ENCODE assay signal across 8 cellular contexts in genomic region chr1:228379165-228379460, GRCh38. TPM values are rescaled to one million over a fixed set of nuclear protein-coding genes. Genes with fewer than 3 reads are reported as not detected.
A peak's percentile ranks its signal among the peaks of the same experiment; 100 is the strongest.
DNase-seq lines count a peak whose midpoint lies in the region; ATAC-seq and TF ChIP-seq lines count a peak whose summit lies in the region.

No MANE protein-coding gene starts in this region.

- peaks cover 10% of the 10 kb centered on the region for H3K27me3 Mint-ChIP-seq in activated CD4-positive, alpha-beta memory T cell treated with anti-CD3 and anti-CD28 coated beads for 36 hours

- H3K79me2 ChIP-seq in SK-N-SH (ENCODE audit: insufficient read depth), result no peaks in the 10 kb centered on the region

- no peaks in the 10 kb centered on the region for H4K20me1 ChIP-seq in SK-N-SH (ENCODE audit: insufficient read depth)

- TF ChIP-seq CTCF in SK-N-SH (IDR thresholded peaks at IDR 0.05), result no peak

- no peaks in the 10 kb centered on the region for H3K9me3 Mint-ChIP-seq in activated CD4-positive, alpha-beta memory T cell treated with anti-CD3 and anti-CD28 coated beads for 36 hours

- peaks cover 7 to 14% of the 10 kb centered on the region in 2 experiments; a peak in 2 of 4 replicates for H3K4me1 ChIP-seq in SK-N-SH (ENCODE audit: control insufficient read depth in 1 of 2, insufficient read depth in 2 of 2, low read depth in 1 of 2, low read length in 1 of 2)

- TF ChIP-seq RAD21 in SK-N-SH (IDR thresholded peaks at IDR 0.05; ENCODE audit: low read length), result no peak

- peak overlapping the region; percentile 93 for H2AFZ ChIP-seq in SK-N-SH (ENCODE audit: low read depth)

- 68% methylated on average over 22 of the region's 22 CpGs for WGBS in SK-N-SH (ENCODE audit: low lambda C conversion rate)

- peaks cover 11% of the 10 kb centered on the region for H3K4me1 Mint-ChIP-seq in activated CD4-positive, alpha-beta memory T cell treated with anti-CD3 and anti-CD28 coated beads for 36 hours (ENCODE audit: low read depth)

- ATAC-seq in SK-N-SH treated with all-trans-retinoic acid at 6 μM for 48 hours, result no peak
- ATAC-seq in left cardiac atrium, result peak in 1 of 2 donors; percentile 2
- ATAC-seq in HG02885 (IDR thresholded peaks at IDR 0.05; ENCODE audit: poor library complexity, unreplicated experiment), result no peak

- no peaks in the 10 kb centered on the region for H3K9me2 ChIP-seq in SK-N-SH

- H3K4me3 ChIP-seq in SK-N-SH (ENCODE audit: low read depth in 2 of 2, low read length in 1 of 2) (peak overlapping the region; percentile 56 to 69), skeletal muscle cell (ENCODE audit: low read depth, low read length) (peak overlapping the region; percentile 60)

- POLR2A ChIA-PET in SK-N-SH (lab: Yijun Ruan, JAX), result no interaction called here
- POLR2A ChIA-PET in activated CD4-positive, alpha-beta memory T cell treated with anti-CD3 and anti-CD28 coated beads for 36 hours (lab: Charles Lee), result no interaction called here

- peak overlapping the region; percentile 74 for H3K4me3 Mint-ChIP-seq in activated CD4-positive, alpha-beta memory T cell treated with anti-CD3 and anti-CD28 coated beads for 36 hours

- H3K9me3 ChIP-seq in SK-N-SH, result no peaks in the 10 kb centered on the region

- no peak overlapping the region for H3K27ac ChIP-seq in SK-N-SH (ENCODE audit: low read depth in 2 of 2, low read length in 1 of 2)

- intact Hi-C loops in activated CD4-positive, alpha-beta memory T cell treated with anti-CD3 and anti-CD28 coated beads for 36 hours (cut with micrococcal nuclease), result loop anchor here (2.0 to 5.0 kb wide), 2 partner anchors 123 to 136 kb away; no protein-coding TSS in a partner anchor
- intact Hi-C loops in left cardiac atrium (cut with DNase I), result no loop called here

- no peak overlapping the region for H3K27ac Mint-ChIP-seq in activated CD4-positive, alpha-beta memory T cell treated with anti-CD3 and anti-CD28 coated beads for 36 hours

- no peaks in the 10 kb centered on the region for H3F3A ChIP-seq in SK-N-SH (replicated peaks; ENCODE audit: insufficient read depth)

- H3K9ac ChIP-seq in SK-N-SH, result peak overlapping the region; percentile 53

- CTCF ChIA-PET in SK-N-SH (lab: Yijun Ruan, JAX), result interaction anchor here (0.8 to 2.9 kb wide), 7 partner anchors 9 to 136 kb away, joined by 3 to 20 read pairs (median 4); a partner anchor contains a TSS
- CTCF ChIA-PET in activated CD4-positive, alpha-beta memory T cell treated with anti-CD3 and anti-CD28 coated beads for 36 hours (lab: Charles Lee), result interaction anchor here (0.6 to 1.4 kb wide), 2 partner anchors 23 to 137 kb away, joined by 3 to 4 read pairs; no protein-coding TSS in a partner anchor

- no peaks in the 10 kb centered on the region for H3K36me3 ChIP-seq in SK-N-SH (replicated peaks in 1 of 2; ENCODE audit: control insufficient read depth in 1 of 2, insufficient read depth in 2 of 2, low read length in 1 of 2)

- DNase-seq in SK-N-SH, result no peak
- peak; percentile 18 for DNase-seq in activated CD4-positive, alpha-beta memory T cell treated with anti-CD3 and anti-CD28 coated beads for 36 hours
- DNase-seq in left cardiac atrium, result peak; percentile 45
- DNase-seq in skeletal muscle cell (ENCODE audit: low read depth), result no peak
- no peak for DNase-seq in SK-N-DZ (ENCODE audit: low spot score)
- no peak for DNase-seq in activated CD4-positive, CD25-positive, alpha-beta regulatory T cell (lab: John Stamatoyannopoulos, UW)

- no peaks in the 10 kb centered on the region for H3K36me3 Mint-ChIP-seq in activated CD4-positive, alpha-beta memory T cell treated with anti-CD3 and anti-CD28 coated beads for 36 hours

- peak overlapping the region; percentile 87 for H3K4me2 ChIP-seq in SK-N-SH

- H3K27me3 ChIP-seq in SK-N-SH (ENCODE audit: insufficient read depth), result no peaks in the 10 kb centered on the region

- TF ChIP-seq EP300 in SK-N-SH (IDR thresholded peaks at IDR 0.05; ENCODE audit: borderline replicate concordance in 1 of 2, low read depth in 1 of 2, low read length in 1 of 2), result no peak

TF ChIP-seq in SK-N-SH, 30 proteins besides CTCF, POLR2A, EP300 and RAD21 (continues in another document):
- TF ChIP-seq NRF1 (IDR thresholded peaks at IDR 0.05; ENCODE audit: low read depth, low read length) (no peak), YY1 (IDR thresholded peaks at IDR 0.05; ENCODE audit: low read depth) (no peak), MEF2A (IDR thresholded peaks at IDR 0.05; ENCODE audit: borderline replicate concordance, low read depth) (no peak), FOSL2 (IDR thresholded peaks at IDR 0.05; ENCODE audit: borderline replicate concordance, low read depth) (no peak), SIN3A (IDR thresholded peaks at IDR 0.05; ENCODE audit: borderline replicate concordance, low read depth, low read length) (no peak), POLR2AphosphoS5 (IDR thresholded peaks at IDR 0.05; ENCODE audit: low read depth, low read length) (no peak), JUND (IDR thresholded peaks at IDR 0.05) (no peak), IRF3 (IDR thresholded peaks at IDR 0.05; ENCODE audit: low read depth, low read length) (no peak), ELF1 (IDR thresholded peaks at IDR 0.05) (no peak), EZH2phosphoT487 (IDR thresholded peaks at IDR 0.05; ENCODE audit: borderline replicate concordance, low read depth) (no peak), GATA2 (CRISPR knock-in tag; IDR thresholded peaks at IDR 0.05) (no peak)

TF ChIP-seq in SK-N-SH treated with all-trans-retinoic acid at 6 μM for 48 hours, 23 proteins besides CTCF, POLR2A, EP300 and RAD21 (continues in another document):
- TF ChIP-seq TSHZ2 (CRISPR knock-in tag; IDR thresholded peaks at IDR 0.05) (no peak), ZNF8 (CRISPR knock-in tag; IDR thresholded peaks at IDR 0.05) (no peak), PATZ1 (CRISPR knock-in tag; IDR thresholded peaks at IDR 0.05; ENCODE audit: borderline replicate concordance) (no peak), ZNF565 (CRISPR knock-in tag; conservative IDR thresholded peaks at IDR 0.05; ENCODE audit: low read depth) (no peak), ARNTL (CRISPR knock-in tag; IDR thresholded peaks at IDR 0.05; ENCODE audit: borderline replicate concordance, low read depth) (no peak)

RNA-seq across cellular contexts. Expression of gene TRIM11, which starts 27.5 kb away (rescaled TPM):
- 11.1 and 16.1 TPM in 2 replicates for polyA plus RNA-seq in SK-N-SH (2012; rRNA removed)
- 6.9 and 10.8 TPM in 2 replicates for polyA plus RNA-seq in SK-N-SH (2012; cell fraction: cytosol; rRNA removed)
- polyA plus RNA-seq in SK-N-SH (2012; cell fraction: nucleus; rRNA removed), result 47.1 and 60.3 TPM in 2 replicates
- total RNA-seq in activated CD4-positive, alpha-beta memory T cell treated with anti-CD3 and anti-CD28 coated beads for 36 hours, result 10 to 100 TPM; 33.6 to 34.9 TPM
- total RNA-seq in left cardiac atrium, result 1 to 10 TPM; 9.0 to 9.5 TPM
- 23.7 and 32.9 TPM in 2 replicates for polyA plus RNA-seq in SK-N-DZ (2014; cell fraction: cytosol; rRNA removed)
- 38.7 and 64.1 TPM in 2 replicates for polyA plus RNA-seq in SK-N-DZ (2014; cell fraction: nucleus; rRNA removed)

RNA-seq across cellular contexts. Expression of gene TRIM17, which starts 37.5 kb away (rescaled TPM):
- polyA plus RNA-seq in SK-N-SH (2012; rRNA removed), result 1.5 and 1.6 TPM in 2 replicates
- polyA plus RNA-seq in SK-N-SH (2012; cell fraction: cytosol; rRNA removed), result 0.35 and 0.69 TPM in 2 replicates
- 13.2 TPM in 2 replicates for polyA plus RNA-seq in SK-N-SH (2012; cell fraction: nucleus; rRNA removed)
- 1 to 10 TPM; 1.5 to 1.6 TPM for total RNA-seq in activated CD4-positive, alpha-beta memory T cell treated with anti-CD3 and anti-CD28 coated beads for 36 hours
- total RNA-seq in left cardiac atrium, result under 1 TPM; 0.42 to 0.88 TPM
- polyA plus RNA-seq in SK-N-DZ (2014; cell fraction: cytosol; rRNA removed), result 1.8 and 4.8 TPM in 2 replicates
- polyA plus RNA-seq in SK-N-DZ (2014; cell fraction: nucleus; rRNA removed), result 10.2 and 13.3 TPM in 2 replicates

Comparison
In these comparisons a context has a peak if more than half of its experiments do, and no peak if none do; other contexts are left out.
1. DNase-seq: peak in activated CD4-positive, alpha-beta memory T cell treated with anti-CD3 and anti-CD28 coated beads for 36 hours (single experiment) and left cardiac atrium (single experiment); none in SK-N-SH (single experiment), skeletal muscle cell (single experiment), SK-N-DZ (single experiment) and activated CD4-positive, CD25-positive, alpha-beta regulatory T cell (0 of 4).